In the genomic region with DNA sequence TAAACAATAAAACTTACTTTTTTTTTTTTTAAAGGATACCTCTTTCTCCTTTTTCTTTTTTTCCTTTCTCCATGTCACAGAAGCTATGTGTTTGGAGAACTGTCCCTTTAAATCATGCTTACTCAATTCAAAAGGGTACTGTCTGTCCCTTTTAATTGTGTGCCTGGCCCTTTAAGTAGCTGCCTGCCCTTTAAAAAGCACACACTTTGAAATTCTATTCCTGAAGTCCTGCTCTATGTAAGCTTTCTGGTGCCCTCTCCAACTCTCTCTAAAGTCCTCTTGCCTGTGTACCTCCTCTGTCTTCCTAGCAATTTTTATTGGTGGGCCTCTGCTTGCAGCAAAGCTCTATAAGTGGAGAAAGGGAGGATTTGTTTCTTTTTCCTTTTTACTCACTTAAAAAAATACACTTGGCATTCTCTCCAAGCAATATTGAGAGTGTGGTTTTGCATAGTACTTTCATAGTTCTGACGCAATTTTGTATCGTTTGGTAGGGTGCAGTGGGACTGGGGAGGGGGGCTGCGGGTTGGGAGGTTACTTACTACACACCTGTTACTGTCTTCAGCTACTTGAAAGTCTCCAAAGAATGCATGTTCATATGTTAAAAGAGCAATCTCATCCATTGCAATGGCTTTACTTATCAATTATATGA, we compare ENCODE assay signal across 12 cellular contexts.
A peak's percentile ranks its signal among the peaks of the same experiment; 100 is the strongest.
DNase-seq lines count a peak whose midpoint lies in the region; ATAC-seq, FAIRE-seq and TF ChIP-seq lines count a peak whose summit lies in the region.
"Had no signal": no experiment of that assay in that cellular context is flagged by ENCODE, and none has a peak within 500 bp of the region (broad histone marks: within the 10 kb centered on the region; RNA-seq: fewer than 3 reads in every experiment).

No MANE protein-coding gene starts in this region.

- no peaks in the 10 kb centered on the region for H3K9me3 Mint-ChIP-seq in stimulated activated effector memory CD8-positive, alpha-beta T cell treated with anti-CD3 and anti-CD28 coated beads, Interleukin-12 subunit alpha, Interleukin-12 subunit beta, amount 100 ng/mL, for 72 hours

- peak; percentile 73 for FAIRE-seq in GM12892 (lab: Jason Lieb, UNC)

- DNase-seq in GM12892 (ENCODE audit: insufficient read length), result no peak
- peak; percentile 8 for DNase-seq in SW480 (ENCODE audit: low spot score)
- DNase-seq in mucosa of descending colon, result no peak
- no peak for DNase-seq in DMS 273 treated with DMSO at 0.1 percent for 48 hours (lab: John Stamatoyannopoulos, UW)
- no peak for DNase-seq in stimulated activated effector memory CD8-positive, alpha-beta T cell treated with anti-CD3 and anti-CD28 coated beads, Interleukin-12 subunit alpha, Interleukin-12 subunit beta, amount 100 ng/mL, for 72 hours (ENCODE audit: low spot score in 2 of 2)
- DNase-seq: stimulated activated CD4-positive, alpha-beta T cell treated with anti-CD3 and anti-CD28 coated beads, Interleukin-15, amount 100 ng/mL, for 24 hours had no signal

- no peak for TF ChIP-seq CTCF in mucosa of descending colon (IDR thresholded peaks at IDR 0.05)

- no peaks in the 10 kb centered on the region for H3K9me3 ChIP-seq in mucosa of descending colon
- H3K9me3 ChIP-seq: esophagus muscularis mucosa had no signal

- no peaks in the 10 kb centered on the region for H3K36me3 ChIP-seq in mucosa of descending colon (ENCODE audit: low read depth)
- H3K36me3 ChIP-seq: BLaER1 treated with 17β-estradiol and CSF1 and Interleukin-3, amounts not matched to agents 10 nM and 100 nM; esophagus muscularis mucosa had no signal

- H3K4me3 Mint-ChIP-seq in stimulated activated effector memory CD8-positive, alpha-beta T cell treated with anti-CD3 and anti-CD28 coated beads, Interleukin-12 subunit alpha, Interleukin-12 subunit beta, amount 100 ng/mL, for 72 hours, result no peak overlapping the region
- H3K4me3 Mint-ChIP-seq: memory B cell had no signal

- H3K36me3 Mint-ChIP-seq in stimulated activated effector memory CD8-positive, alpha-beta T cell treated with anti-CD3 and anti-CD28 coated beads, Interleukin-12 subunit alpha, Interleukin-12 subunit beta, amount 100 ng/mL, for 72 hours, result no peaks in the 10 kb centered on the region

- no peak overlapping the region for H3K27ac Mint-ChIP-seq in stimulated activated effector memory CD8-positive, alpha-beta T cell treated with anti-CD3 and anti-CD28 coated beads, Interleukin-12 subunit alpha, Interleukin-12 subunit beta, amount 100 ng/mL, for 72 hours
- H3K27ac Mint-ChIP-seq: memory B cell had no signal

- H3K4me1 Mint-ChIP-seq in stimulated activated effector memory CD8-positive, alpha-beta T cell treated with anti-CD3 and anti-CD28 coated beads, Interleukin-12 subunit alpha, Interleukin-12 subunit beta, amount 100 ng/mL, for 72 hours, result no peaks in the 10 kb centered on the region
- H3K4me1 Mint-ChIP-seq: memory B cell had no signal

- ATAC-seq in GM19395 (IDR thresholded peaks at IDR 0.05; ENCODE audit: unreplicated experiment), result peak; percentile 76
- ATAC-seq in HG02870 (IDR thresholded peaks at IDR 0.05; ENCODE audit: unreplicated experiment), result peak; percentile 77
- ATAC-seq in mucosa of descending colon, result no peak
- ATAC-seq in stimulated activated effector memory CD8-positive, alpha-beta T cell treated with anti-CD3 and anti-CD28 coated beads, Interleukin-12 subunit alpha, Interleukin-12 subunit beta, amount 100 ng/mL, for 72 hours, result no peak
- no peak for ATAC-seq in HG03571 (IDR thresholded peaks at IDR 0.05; ENCODE audit: unreplicated experiment)

- H3K4me1 ChIP-seq in mucosa of descending colon (ENCODE audit: low read depth), result no peaks in the 10 kb centered on the region
- H3K4me1 ChIP-seq: BLaER1 treated with 17β-estradiol and CSF1 and Interleukin-3, amounts not matched to agents 10 nM and 100 nM had no signal

- no peak overlapping the region for H3K4me3 ChIP-seq in mucosa of descending colon
- H3K4me3 ChIP-seq: BLaER1 treated with 17β-estradiol and CSF1 and Interleukin-3, amounts not matched to agents 10 nM and 100 nM; esophagus muscularis mucosa had no signal

- no peak for TF ChIP-seq POLR2A in GM12892 (IDR thresholded peaks at IDR 0.05; ENCODE audit: low read depth, low read length)

- intact Hi-C loops in mucosa of descending colon (cut with DNase I, micrococcal nuclease), result no loop called here

Comparison
In these comparisons a context has a peak if more than half of its experiments do, and no peak if none do; other contexts are left out.
1. ATAC-seq: peak in GM19395 (single experiment) and HG02870 (single experiment); none in mucosa of descending colon (single experiment), stimulated activated effector memory CD8-positive, alpha-beta T cell treated with anti-CD3 and anti-CD28 coated beads, Interleukin-12 subunit alpha, Interleukin-12 subunit beta, amount 100 ng/mL, for 72 hours (single experiment) and HG03571 (single experiment).